8 cellular contexts compared by ENCODE assay signal in the genomic region with DNA sequence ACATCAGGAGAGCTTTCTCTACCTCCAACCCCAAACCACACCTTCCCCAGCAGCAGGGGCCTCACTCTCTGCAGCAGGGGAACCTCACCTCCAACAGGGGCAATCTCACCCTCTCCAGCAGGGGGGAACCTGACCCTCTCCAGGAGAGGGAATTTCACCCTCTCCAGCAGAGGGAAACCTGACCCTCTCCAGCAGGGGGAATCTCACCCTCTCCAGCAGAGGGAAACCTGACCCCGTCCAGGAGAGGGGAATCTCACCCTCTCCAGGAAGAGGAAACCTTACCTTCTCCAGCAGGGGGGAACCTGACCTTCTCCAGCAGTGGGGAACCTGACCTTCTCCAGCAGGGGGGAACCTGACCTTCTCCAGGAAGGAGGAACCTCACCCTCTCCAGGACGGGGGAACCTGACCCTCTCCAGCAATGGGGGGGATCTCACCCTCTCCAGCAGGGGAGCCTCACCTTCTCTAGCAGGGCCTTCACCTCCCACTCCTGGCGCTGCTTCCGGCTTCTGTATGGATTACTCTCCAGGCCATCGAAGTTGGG. TPM values are rescaled to one million over a fixed set of nuclear protein-coding genes. Genes with fewer than 3 reads are reported as not detected.
A peak's percentile ranks its signal among the peaks of the same experiment; 100 is the strongest.
DNase-seq lines count a peak whose midpoint lies in the region; ATAC-seq and TF ChIP-seq lines count a peak whose summit lies in the region.

No MANE protein-coding gene starts in this region.

- no peaks in the 10 kb centered on the region for H3K36me3 ChIP-seq in neural cell (ENCODE audit: insufficient read depth, low read length)

- no peaks in the 10 kb centered on the region for H3K9me3 Mint-ChIP-seq in central memory CD8-positive, alpha-beta T cell

- no peak overlapping the region for H2AFZ ChIP-seq in neural cell (ENCODE audit: low read depth, low read length)

- TF ChIP-seq CTCF in AG10803 (conservative IDR thresholded peaks at IDR 0.05; ENCODE audit: low read length): peak; percentile 57
- peak; percentile 47; the same call in 2 of the 3 replicates for TF ChIP-seq CTCF in GM12872 (IDR thresholded peaks at IDR 0.05; ENCODE audit: insufficient read depth, low read depth, low read length)
- peak; percentile 16 for TF ChIP-seq CTCF in neural cell (IDR thresholded peaks at IDR 0.05; ENCODE audit: poor library complexity, severe bottlenecking)

- H3K9me3 ChIP-seq in neural cell (ENCODE audit: low read length): no peaks in the 10 kb centered on the region

- peaks cover 37% of the 10 kb centered on the region for H3K36me3 Mint-ChIP-seq in central memory CD8-positive, alpha-beta T cell (ENCODE audit: insufficient read depth)

- DNase-seq in AG10803 (ENCODE audit: low read depth) (peak; percentile 34), NCI-H82 (lab: John Stamatoyannopoulos, UW) (peak; percentile 92), NCI-H345 (lab: John Stamatoyannopoulos, UW) (no peak)
- DNase-seq in central memory CD8-positive, alpha-beta T cell (ENCODE audit: low spot score in 2 of 2): no peak

- TF ChIP-seq EP300 in neural cell (conservative IDR thresholded peaks at IDR 0.05; ENCODE audit: poor library complexity, severe bottlenecking): no peak

- H3K79me2 ChIP-seq in neural cell (replicated peaks; ENCODE audit: insufficient read depth, low read length): no peaks in the 10 kb centered on the region

- peak overlapping the region; percentile 34 for H3K4me3 Mint-ChIP-seq in central memory CD8-positive, alpha-beta T cell

- no peak overlapping the region for H3K4me3 ChIP-seq in AG10803 (ENCODE audit: low read length)
- no peak overlapping the region for H3K4me3 ChIP-seq in neural cell (ENCODE audit: low read length)

- H3K27me3 ChIP-seq in neural cell (ENCODE audit: insufficient read depth, low read depth, low read length): no peaks in the 10 kb centered on the region

- H3F3A ChIP-seq in neural cell (ENCODE audit: insufficient read depth, low read length, poor library complexity, severe bottlenecking): no peaks in the 10 kb centered on the region

- H3K4me1 Mint-ChIP-seq in central memory CD8-positive, alpha-beta T cell: peaks cover 43% of the 10 kb centered on the region

- no peak overlapping the region for H3K9ac ChIP-seq in neural cell (ENCODE audit: low read length)

- H4K20me1 ChIP-seq in neural cell (ENCODE audit: insufficient read depth): no peaks in the 10 kb centered on the region

- H3K9me2 ChIP-seq in neural cell (ENCODE audit: insufficient read depth, low read length): no peaks in the 10 kb centered on the region

- H3K27me3 Mint-ChIP-seq in central memory CD8-positive, alpha-beta T cell: no peaks in the 10 kb centered on the region

- ATAC-seq in central memory CD8-positive, alpha-beta T cell (replicated peaks; ENCODE audit: extremely low read depth, poor library complexity, severe bottlenecking): no peak
- ATAC-seq in HG03469 (IDR thresholded peaks at IDR 0.05; ENCODE audit: unreplicated experiment) (no peak), HG03108 (IDR thresholded peaks at IDR 0.05; ENCODE audit: unreplicated experiment) (no peak)

- no peak overlapping the region for H3K4me2 ChIP-seq in neural cell (ENCODE audit: low read length)

- no peak for TF ChIP-seq RAD21 in neural cell (conservative IDR thresholded peaks at IDR 0.05)

- no peak overlapping the region for H3K27ac ChIP-seq in neural cell (ENCODE audit: low read length)

- peak overlapping the region; percentile 53 for H3K27ac Mint-ChIP-seq in central memory CD8-positive, alpha-beta T cell (ENCODE audit: low read depth)

TF ChIP-seq in neural cell, 6 proteins besides CTCF, POLR2A, EP300 and RAD21:
- TF ChIP-seq EZH2 (IDR thresholded peaks at IDR 0.05; ENCODE audit: borderline replicate concordance, insufficient read depth, low read length, poor library complexity, severe bottlenecking) (no peak), TAF1 (IDR thresholded peaks at IDR 0.05; ENCODE audit: low read depth) (no peak), SMC3 (conservative IDR thresholded peaks at IDR 0.05; ENCODE audit: poor library complexity) (no peak), POLR2AphosphoS5 (IDR thresholded peaks at IDR 0.05) (no peak), MXI1 (conservative IDR thresholded peaks at IDR 0.05; ENCODE audit: poor library complexity, severe bottlenecking) (no peak)
- TF ChIP-seq, protein P1, sequence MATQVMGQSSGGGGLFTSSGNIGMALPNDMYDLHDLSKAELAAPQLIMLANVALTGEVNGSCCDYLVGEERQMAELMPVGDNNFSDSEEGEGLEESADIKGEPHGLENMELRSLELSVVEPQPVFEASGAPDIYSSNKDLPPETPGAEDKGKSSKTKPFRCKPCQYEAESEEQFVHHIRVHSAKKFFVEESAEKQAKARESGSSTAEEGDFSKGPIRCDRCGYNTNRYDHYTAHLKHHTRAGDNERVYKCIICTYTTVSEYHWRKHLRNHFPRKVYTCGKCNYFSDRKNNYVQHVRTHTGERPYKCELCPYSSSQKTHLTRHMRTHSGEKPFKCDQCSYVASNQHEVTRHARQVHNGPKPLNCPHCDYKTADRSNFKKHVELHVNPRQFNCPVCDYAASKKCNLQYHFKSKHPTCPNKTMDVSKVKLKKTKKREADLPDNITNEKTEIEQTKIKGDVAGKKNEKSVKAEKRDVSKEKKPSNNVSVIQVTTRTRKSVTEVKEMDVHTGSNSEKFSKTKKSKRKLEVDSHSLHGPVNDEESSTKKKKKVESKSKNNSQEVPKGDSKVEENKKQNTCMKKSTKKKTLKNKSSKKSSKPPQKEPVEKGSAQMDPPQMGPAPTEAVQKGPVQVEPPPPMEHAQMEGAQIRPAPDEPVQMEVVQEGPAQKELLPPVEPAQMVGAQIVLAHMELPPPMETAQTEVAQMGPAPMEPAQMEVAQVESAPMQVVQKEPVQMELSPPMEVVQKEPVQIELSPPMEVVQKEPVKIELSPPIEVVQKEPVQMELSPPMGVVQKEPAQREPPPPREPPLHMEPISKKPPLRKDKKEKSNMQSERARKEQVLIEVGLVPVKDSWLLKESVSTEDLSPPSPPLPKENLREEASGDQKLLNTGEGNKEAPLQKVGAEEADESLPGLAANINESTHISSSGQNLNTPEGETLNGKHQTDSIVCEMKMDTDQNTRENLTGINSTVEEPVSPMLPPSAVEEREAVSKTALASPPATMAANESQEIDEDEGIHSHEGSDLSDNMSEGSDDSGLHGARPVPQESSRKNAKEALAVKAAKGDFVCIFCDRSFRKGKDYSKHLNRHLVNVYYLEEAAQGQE (IDR thresholded peaks at IDR 0.05; ENCODE audit: borderline replicate concordance): no peak

RNA-seq across cellular contexts. Expression of gene B3GALT4, which starts 3.1 kb away (rescaled TPM):
- 2.5 and 7.0 TPM in 2 replicates for polyA plus RNA-seq in neural cell
- 10.7 and 16.1 TPM in 2 replicates for polyA minus RNA-seq in neural cell

RNA-seq across cellular contexts. Expression of gene RPS18, which starts 8.2 kb away (rescaled TPM):
- polyA plus RNA-seq in neural cell: 1,894 and 2,078 TPM in 2 replicates
- polyA minus RNA-seq in neural cell: 678 and 701 TPM in 2 replicates

RNA-seq across cellular contexts. Expression of gene VPS52, which starts 8.4 kb away (rescaled TPM):
- polyA plus RNA-seq in neural cell: 29.1 and 34.6 TPM in 2 replicates
- 34.3 and 37.2 TPM in 2 replicates for polyA minus RNA-seq in neural cell

RNA-seq across cellular contexts. Expression of gene WDR46, which starts 9.0 kb away (rescaled TPM):
- polyA plus RNA-seq in neural cell: 62.5 and 73.2 TPM in 2 replicates
- polyA minus RNA-seq in neural cell: 33.2 and 38.2 TPM in 2 replicates

RNA-seq across cellular contexts. Expression of gene PFDN6, which starts 9.4 kb away (rescaled TPM):
- 97.8 and 109 TPM in 2 replicates for polyA plus RNA-seq in neural cell
- 21.2 and 23.4 TPM in 2 replicates for polyA minus RNA-seq in neural cell

Comparison
In these comparisons a context has a peak if more than half of its experiments do, and no peak if none do; other contexts are left out.
1. DNase-seq: peak in AG10803 (single experiment) and NCI-H82 (single experiment); none in central memory CD8-positive, alpha-beta T cell (0 of 2) and NCI-H345 (single experiment).
2. Peak in every context shown above with its lines, with median percentiles within 50 percentile points of each other: CTCF ChIP-seq.